In genomic region chr15:34284937-34285336, GRCh38 we compare ENCODE assay signal across 1 cellular context.
TF ChIP-seq lines count a peak whose summit lies in the region.

No MANE protein-coding gene starts in this region.

TF ChIP-seq in HepG2, 621 proteins besides CTCF, POLR2A, EP300 and RAD21:
- TF ChIP-seq SALL1 (CRISPR knock-in tag; IDR thresholded peaks at IDR 0.05) (no peak), ZSCAN29 (CRISPR knock-in tag; conservative IDR thresholded peaks at IDR 0.05) (no peak), BRCA1 (CRISPR knock-in tag; IDR thresholded peaks at IDR 0.05) (no peak), MXD4 (CRISPR knock-in tag; IDR thresholded peaks at IDR 0.05) (no peak), ZNF776 (CRISPR knock-in tag; IDR thresholded peaks at IDR 0.05) (no peak), ZFP91 (CRISPR knock-in tag; IDR thresholded peaks at IDR 0.05; ENCODE audit: borderline replicate concordance) (no peak), BORCS8-MEF2B (CRISPR knock-in tag; IDR thresholded peaks at IDR 0.05) (no peak), SMAD9 (CRISPR knock-in tag; IDR thresholded peaks at IDR 0.05) (no peak), FOXO1 (CRISPR knock-in tag; IDR thresholded peaks at IDR 0.05) (no peak), ZNF761 (CRISPR knock-in tag; conservative IDR thresholded peaks at IDR 0.05) (no peak)
- TF ChIP-seq, protein P1, sequence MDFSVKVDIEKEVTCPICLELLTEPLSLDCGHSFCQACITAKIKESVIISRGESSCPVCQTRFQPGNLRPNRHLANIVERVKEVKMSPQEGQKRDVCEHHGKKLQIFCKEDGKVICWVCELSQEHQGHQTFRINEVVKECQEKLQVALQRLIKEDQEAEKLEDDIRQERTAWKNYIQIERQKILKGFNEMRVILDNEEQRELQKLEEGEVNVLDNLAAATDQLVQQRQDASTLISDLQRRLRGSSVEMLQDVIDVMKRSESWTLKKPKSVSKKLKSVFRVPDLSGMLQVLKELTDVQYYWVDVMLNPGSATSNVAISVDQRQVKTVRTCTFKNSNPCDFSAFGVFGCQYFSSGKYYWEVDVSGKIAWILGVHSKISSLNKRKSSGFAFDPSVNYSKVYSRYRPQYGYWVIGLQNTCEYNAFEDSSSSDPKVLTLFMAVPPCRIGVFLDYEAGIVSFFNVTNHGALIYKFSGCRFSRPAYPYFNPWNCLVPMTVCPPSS (IDR thresholded peaks at IDR 0.05) = no peak
- TF ChIP-seq, protein P2, sequence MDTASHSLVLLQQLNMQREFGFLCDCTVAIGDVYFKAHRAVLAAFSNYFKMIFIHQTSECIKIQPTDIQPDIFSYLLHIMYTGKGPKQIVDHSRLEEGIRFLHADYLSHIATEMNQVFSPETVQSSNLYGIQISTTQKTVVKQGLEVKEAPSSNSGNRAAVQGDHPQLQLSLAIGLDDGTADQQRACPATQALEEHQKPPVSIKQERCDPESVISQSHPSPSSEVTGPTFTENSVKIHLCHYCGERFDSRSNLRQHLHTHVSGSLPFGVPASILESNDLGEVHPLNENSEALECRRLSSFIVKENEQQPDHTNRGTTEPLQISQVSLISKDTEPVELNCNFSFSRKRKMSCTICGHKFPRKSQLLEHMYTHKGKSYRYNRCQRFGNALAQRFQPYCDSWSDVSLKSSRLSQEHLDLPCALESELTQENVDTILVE (CRISPR knock-in tag; IDR thresholded peaks at IDR 0.05) = no peak
TF ChIP-seq in HepG2: peak in this region for 0.
